In genomic region chrX:110322603-110323002, GRCh38 we compare ENCODE assay signal across 18 cellular contexts. TPM values are rescaled to one million over a fixed set of nuclear protein-coding genes. Genes with fewer than 3 reads are reported as not detected.
A peak's percentile ranks its signal among the peaks of the same experiment; 100 is the strongest.
DNase-seq lines count a peak whose midpoint lies in the region; ATAC-seq and TF ChIP-seq lines count a peak whose summit lies in the region.
"Had no signal": no experiment of that assay in that cellular context is flagged by ENCODE, and none has a peak within 500 bp of the region (broad histone marks: within the 10 kb centered on the region; RNA-seq: fewer than 3 reads in every experiment).

No MANE protein-coding gene starts in this region.

- H3K4me1 ChIP-seq in HEK293 (ENCODE audit: control insufficient read depth, insufficient read depth, low read length) (peaks cover 10% of the 10 kb centered on the region), gastroesophageal sphincter (no peaks in the 10 kb centered on the region)
- H3K4me1 ChIP-seq: Peyer's patch had no signal

- no peaks in the 10 kb centered on the region for H3K9me3 ChIP-seq in HEK293 (ENCODE audit: control insufficient read depth, insufficient read depth, low read depth, low read length)
- H3K9me3 ChIP-seq in gastroesophageal sphincter, result no peaks in the 10 kb centered on the region
- H3K9me3 ChIP-seq: ovary, Peyer's patch had no signal

- H3K36me3 ChIP-seq in HEK293 (ENCODE audit: control insufficient read depth in 2 of 2, insufficient read depth in 1 of 2, low read length in 2 of 2) (no peaks in the 10 kb centered on the region), gastroesophageal sphincter (no peaks in the 10 kb centered on the region)
- H3K36me3 ChIP-seq: ovary, Peyer's patch had no signal

- no peak for TF ChIP-seq EP300 in gastroesophageal sphincter (IDR thresholded peaks at IDR 0.05)

- DNase-seq in AG08396 (ENCODE audit: low spot score) (peak; percentile 5), NCI-H345 treated with DMSO at 0.1 percent for 48 hours (lab: John Stamatoyannopoulos, UW; ENCODE audit: unreplicated experiment) (peak; percentile 21), amniotic epithelial cell (ENCODE audit: low read depth) (peak; percentile 37), hypothalamus (lab: John Stamatoyannopoulos, UW) (no peak), DMS114 treated with DMSO at 0.1 percent for 48 hours (lab: John Stamatoyannopoulos, UW; ENCODE audit: unreplicated experiment) (no peak)
- DNase-seq in activated CD4-positive, alpha-beta T cell treated with anti-CD3 and anti-CD28 coated beads for 1 hour, result no peak
- DNase-seq: activated CD4-positive, alpha-beta T cell treated with anti-CD3 and anti-CD28 coated beads, Interleukin-2, amount 50 U/mL, for 48 hours; activated T-cell treated with anti-CD3 and anti-CD28 coated beads, Interleukin-2, amount 50 U/mL, for 24 hours; caudate nucleus; COR-L47; effector memory CD8-positive, alpha-beta T cell; H9; NCI-H226; ovary; Peyer's patch; stimulated activated CD4-positive, alpha-beta T cell treated with anti-CD3 and anti-CD28 coated beads, Interleukin-2, amount 100 ng/mL, for 48 hours had no signal

- no peak for ATAC-seq in gastroesophageal sphincter
- ATAC-seq: effector memory CD8-positive, alpha-beta T cell had no signal

- TF ChIP-seq POLR2A in gastroesophageal sphincter (IDR thresholded peaks at IDR 0.05), result no peak

- H3K4me3 ChIP-seq in HEK293 (ENCODE audit: low read depth, low read length) (no peak overlapping the region), gastroesophageal sphincter (no peak overlapping the region)
- H3K4me3 ChIP-seq: ovary, Peyer's patch had no signal

- POLR2A ChIA-PET in HEK293 (lab: Yijun Ruan, JAX), result no interaction called here

- CTCF ChIA-PET in HEK293 (lab: Yijun Ruan, JAX), result interaction anchor here (0.9 to 2.2 kb wide), 3 partner anchors 86 to 161 kb away, joined by 4 to 12 read pairs (median 5); no protein-coding TSS in a partner anchor

- no peak for TF ChIP-seq CTCF in HEK293 (tag by site-specific recombination; IDR thresholded peaks at IDR 0.05)
- TF ChIP-seq CTCF in gastroesophageal sphincter (IDR thresholded peaks at IDR 0.05), result no peak

- H3K27ac ChIP-seq in HEK293 (ENCODE audit: extremely low read depth, low read depth, low read length), result no peak overlapping the region
- no peak overlapping the region for H3K27ac ChIP-seq in gastroesophageal sphincter
- H3K27ac ChIP-seq: ovary, Peyer's patch had no signal

- H3K27me3 ChIP-seq in gastroesophageal sphincter, result no peaks in the 10 kb centered on the region
- H3K27me3 ChIP-seq: ovary, Peyer's patch had no signal

- 43 to 44% methylated on average over 4 of the region's 4 CpGs for WGBS in gastroesophageal sphincter (ENCODE audit: low coverage in 1 of 2), 2 donors

TF ChIP-seq in HEK293, 187 proteins besides CTCF, POLR2A, EP300 and RAD21 (continues in another document):
- peak; percentile 96 for TF ChIP-seq FEZF1 (tag by site-specific recombination; IDR thresholded peaks at IDR 0.05)
- no peak for TF ChIP-seq ZNF555 (tag by site-specific recombination; conservative IDR thresholded peaks at IDR 0.05)
- TF ChIP-seq, protein P1, sequence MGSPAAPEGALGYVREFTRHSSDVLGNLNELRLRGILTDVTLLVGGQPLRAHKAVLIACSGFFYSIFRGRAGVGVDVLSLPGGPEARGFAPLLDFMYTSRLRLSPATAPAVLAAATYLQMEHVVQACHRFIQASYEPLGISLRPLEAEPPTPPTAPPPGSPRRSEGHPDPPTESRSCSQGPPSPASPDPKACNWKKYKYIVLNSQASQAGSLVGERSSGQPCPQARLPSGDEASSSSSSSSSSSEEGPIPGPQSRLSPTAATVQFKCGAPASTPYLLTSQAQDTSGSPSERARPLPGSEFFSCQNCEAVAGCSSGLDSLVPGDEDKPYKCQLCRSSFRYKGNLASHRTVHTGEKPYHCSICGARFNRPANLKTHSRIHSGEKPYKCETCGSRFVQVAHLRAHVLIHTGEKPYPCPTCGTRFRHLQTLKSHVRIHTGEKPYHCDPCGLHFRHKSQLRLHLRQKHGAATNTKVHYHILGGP (tag by site-specific recombination; IDR thresholded peaks at IDR 0.05), result no peak
- no peak for TF ChIP-seq ZNF514 (tag by site-specific recombination; IDR thresholded peaks at IDR 0.05)
- TF ChIP-seq, protein P2, sequence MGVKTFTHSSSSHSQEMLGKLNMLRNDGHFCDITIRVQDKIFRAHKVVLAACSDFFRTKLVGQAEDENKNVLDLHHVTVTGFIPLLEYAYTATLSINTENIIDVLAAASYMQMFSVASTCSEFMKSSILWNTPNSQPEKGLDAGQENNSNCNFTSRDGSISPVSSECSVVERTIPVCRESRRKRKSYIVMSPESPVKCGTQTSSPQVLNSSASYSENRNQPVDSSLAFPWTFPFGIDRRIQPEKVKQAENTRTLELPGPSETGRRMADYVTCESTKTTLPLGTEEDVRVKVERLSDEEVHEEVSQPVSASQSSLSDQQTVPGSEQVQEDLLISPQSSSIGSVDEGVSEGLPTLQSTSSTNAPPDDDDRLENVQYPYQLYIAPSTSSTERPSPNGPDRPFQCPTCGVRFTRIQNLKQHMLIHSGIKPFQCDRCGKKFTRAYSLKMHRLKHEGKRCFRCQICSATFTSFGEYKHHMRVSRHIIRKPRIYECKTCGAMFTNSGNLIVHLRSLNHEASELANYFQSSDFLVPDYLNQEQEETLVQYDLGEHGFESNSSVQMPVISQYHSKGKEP (tag by site-specific recombination; IDR thresholded peaks at IDR 0.05), result no peak
- TF ChIP-seq MEIS1 (CRISPR knock-in tag; IDR thresholded peaks at IDR 0.05; ENCODE audit: borderline replicate concordance), result no peak
- TF ChIP-seq, protein P3, sequence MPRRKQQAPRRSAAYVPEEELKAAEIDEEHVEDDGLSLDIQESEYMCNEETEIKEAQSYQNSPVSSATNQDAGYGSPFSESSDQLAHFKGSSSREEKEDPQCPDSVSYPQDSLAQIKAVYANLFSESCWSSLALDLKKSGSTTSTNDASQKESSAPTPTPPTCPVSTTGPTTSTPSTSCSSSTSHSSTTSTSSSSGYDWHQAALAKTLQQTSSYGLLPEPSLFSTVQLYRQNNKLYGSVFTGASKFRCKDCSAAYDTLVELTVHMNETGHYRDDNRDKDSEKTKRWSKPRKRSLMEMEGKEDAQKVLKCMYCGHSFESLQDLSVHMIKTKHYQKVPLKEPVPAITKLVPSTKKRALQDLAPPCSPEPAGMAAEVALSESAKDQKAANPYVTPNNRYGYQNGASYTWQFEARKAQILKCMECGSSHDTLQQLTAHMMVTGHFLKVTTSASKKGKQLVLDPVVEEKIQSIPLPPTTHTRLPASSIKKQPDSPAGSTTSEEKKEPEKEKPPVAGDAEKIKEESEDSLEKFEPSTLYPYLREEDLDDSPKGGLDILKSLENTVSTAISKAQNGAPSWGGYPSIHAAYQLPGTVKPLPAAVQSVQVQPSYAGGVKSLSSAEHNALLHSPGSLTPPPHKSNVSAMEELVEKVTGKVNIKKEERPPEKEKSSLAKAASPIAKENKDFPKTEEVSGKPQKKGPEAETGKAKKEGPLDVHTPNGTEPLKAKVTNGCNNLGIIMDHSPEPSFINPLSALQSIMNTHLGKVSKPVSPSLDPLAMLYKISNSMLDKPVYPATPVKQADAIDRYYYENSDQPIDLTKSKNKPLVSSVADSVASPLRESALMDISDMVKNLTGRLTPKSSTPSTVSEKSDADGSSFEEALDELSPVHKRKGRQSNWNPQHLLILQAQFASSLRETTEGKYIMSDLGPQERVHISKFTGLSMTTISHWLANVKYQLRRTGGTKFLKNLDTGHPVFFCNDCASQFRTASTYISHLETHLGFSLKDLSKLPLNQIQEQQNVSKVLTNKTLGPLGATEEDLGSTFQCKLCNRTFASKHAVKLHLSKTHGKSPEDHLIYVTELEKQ (tag by site-specific recombination; IDR thresholded peaks at IDR 0.05; ENCODE audit: borderline replicate concordance), result no peak
- TF ChIP-seq ZNF292 (tag by site-specific recombination; IDR thresholded peaks at IDR 0.05; ENCODE audit: borderline replicate concordance, low read depth), result no peak
- no peak for TF ChIP-seq ZNF48 (tag by site-specific recombination; IDR thresholded peaks at IDR 0.05)
- no peak for TF ChIP-seq SCRT1 (tag by site-specific recombination; IDR thresholded peaks at IDR 0.05; ENCODE audit: borderline replicate concordance)
- TF ChIP-seq, protein P4, sequence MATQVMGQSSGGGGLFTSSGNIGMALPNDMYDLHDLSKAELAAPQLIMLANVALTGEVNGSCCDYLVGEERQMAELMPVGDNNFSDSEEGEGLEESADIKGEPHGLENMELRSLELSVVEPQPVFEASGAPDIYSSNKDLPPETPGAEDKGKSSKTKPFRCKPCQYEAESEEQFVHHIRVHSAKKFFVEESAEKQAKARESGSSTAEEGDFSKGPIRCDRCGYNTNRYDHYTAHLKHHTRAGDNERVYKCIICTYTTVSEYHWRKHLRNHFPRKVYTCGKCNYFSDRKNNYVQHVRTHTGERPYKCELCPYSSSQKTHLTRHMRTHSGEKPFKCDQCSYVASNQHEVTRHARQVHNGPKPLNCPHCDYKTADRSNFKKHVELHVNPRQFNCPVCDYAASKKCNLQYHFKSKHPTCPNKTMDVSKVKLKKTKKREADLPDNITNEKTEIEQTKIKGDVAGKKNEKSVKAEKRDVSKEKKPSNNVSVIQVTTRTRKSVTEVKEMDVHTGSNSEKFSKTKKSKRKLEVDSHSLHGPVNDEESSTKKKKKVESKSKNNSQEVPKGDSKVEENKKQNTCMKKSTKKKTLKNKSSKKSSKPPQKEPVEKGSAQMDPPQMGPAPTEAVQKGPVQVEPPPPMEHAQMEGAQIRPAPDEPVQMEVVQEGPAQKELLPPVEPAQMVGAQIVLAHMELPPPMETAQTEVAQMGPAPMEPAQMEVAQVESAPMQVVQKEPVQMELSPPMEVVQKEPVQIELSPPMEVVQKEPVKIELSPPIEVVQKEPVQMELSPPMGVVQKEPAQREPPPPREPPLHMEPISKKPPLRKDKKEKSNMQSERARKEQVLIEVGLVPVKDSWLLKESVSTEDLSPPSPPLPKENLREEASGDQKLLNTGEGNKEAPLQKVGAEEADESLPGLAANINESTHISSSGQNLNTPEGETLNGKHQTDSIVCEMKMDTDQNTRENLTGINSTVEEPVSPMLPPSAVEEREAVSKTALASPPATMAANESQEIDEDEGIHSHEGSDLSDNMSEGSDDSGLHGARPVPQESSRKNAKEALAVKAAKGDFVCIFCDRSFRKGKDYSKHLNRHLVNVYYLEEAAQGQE (tag by site-specific recombination; IDR thresholded peaks at IDR 0.05), result no peak
- TF ChIP-seq, protein P5, sequence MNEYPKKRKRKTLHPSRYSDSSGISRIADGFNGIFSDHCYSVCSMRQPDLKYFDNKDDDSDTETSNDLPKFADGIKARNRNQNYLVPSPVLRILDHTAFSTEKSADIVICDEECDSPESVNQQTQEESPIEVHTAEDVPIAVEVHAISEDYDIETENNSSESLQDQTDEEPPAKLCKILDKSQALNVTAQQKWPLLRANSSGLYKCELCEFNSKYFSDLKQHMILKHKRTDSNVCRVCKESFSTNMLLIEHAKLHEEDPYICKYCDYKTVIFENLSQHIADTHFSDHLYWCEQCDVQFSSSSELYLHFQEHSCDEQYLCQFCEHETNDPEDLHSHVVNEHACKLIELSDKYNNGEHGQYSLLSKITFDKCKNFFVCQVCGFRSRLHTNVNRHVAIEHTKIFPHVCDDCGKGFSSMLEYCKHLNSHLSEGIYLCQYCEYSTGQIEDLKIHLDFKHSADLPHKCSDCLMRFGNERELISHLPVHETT (tag by site-specific recombination; IDR thresholded peaks at IDR 0.05), result no peak

RNA-seq across cellular contexts. Expression of gene AMMECR1, which starts 4.7 kb away (rescaled TPM):
- 1 to 10 TPM; 2.6 to 6.8 (median 3.6) TPM for total RNA-seq in gastroesophageal sphincter

RNA-seq across cellular contexts. Expression of gene RTL9, which starts 36.0 kb away (rescaled TPM):
- total RNA-seq in gastroesophageal sphincter, result under 1 TPM in 2 of 4 donors, not detected in 2; under 0.01 to 0.07 TPM
- total RNA-seq: Peyer's patch had no signal

Comparison
In these comparisons a context has a peak if more than half of its experiments do, and no peak if none do; other contexts are left out.
1. DNase-seq: peak in AG08396 (single experiment), NCI-H345 treated with DMSO at 0.1 percent for 48 hours (single experiment) and amniotic epithelial cell (single experiment); none in hypothalamus (0 of 51), activated CD4-positive, alpha-beta T cell treated with anti-CD3 and anti-CD28 coated beads for 1 hour (single experiment) and DMS114 treated with DMSO at 0.1 percent for 48 hours (single experiment).